ENCODE assay signal across 18 cellular contexts in the genomic region with DNA sequence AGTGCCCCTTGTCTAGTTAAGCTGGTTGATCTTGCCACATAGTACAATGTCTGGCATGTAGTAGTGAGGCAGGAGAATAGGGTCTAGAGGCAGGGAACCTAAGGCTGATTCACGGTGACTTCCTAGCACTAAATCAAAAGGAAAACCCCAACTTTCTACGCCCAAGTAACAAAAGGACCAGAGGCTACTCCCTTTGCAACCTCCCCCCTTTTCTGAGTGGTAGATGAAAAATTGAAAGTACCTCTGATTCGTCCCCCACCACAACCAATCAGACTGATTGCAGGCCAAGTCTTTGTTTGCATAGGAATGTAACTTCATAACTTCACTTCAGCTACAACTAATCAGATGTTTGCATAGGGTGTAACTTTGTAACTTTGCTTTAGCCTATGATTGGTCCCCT.
A peak's percentile ranks its signal among the peaks of the same experiment; 100 is the strongest.
DNase-seq lines count a peak whose midpoint lies in the region; ATAC-seq, FAIRE-seq and TF ChIP-seq lines count a peak whose summit lies in the region.
"Had no signal": no experiment of that assay in that cellular context is flagged by ENCODE, and none has a peak within 500 bp of the region (broad histone marks: within the 10 kb centered on the region; RNA-seq: fewer than 3 reads in every experiment).

No MANE protein-coding gene starts in this region.

- no peak overlapping the region for H3K4me3 ChIP-seq in SK-N-SH (ENCODE audit: low read depth in 2 of 2, low read length in 1 of 2)
- no peak overlapping the region for H3K4me3 ChIP-seq in H1 (ENCODE audit: extremely low read depth in 1 of 4, insufficient read depth in 2 of 4, low read depth in 3 of 4, low read length in 4 of 4)
- H3K4me3 ChIP-seq: BLaER1 treated with 17β-estradiol and CSF1 and Interleukin-3, amounts not matched to agents 10 nM and 100 nM; GM12878; GM23248; HAP-1 had no signal

- no peak for TF ChIP-seq POLR2A in H1 (IDR thresholded peaks at IDR 0.05; ENCODE audit: control extremely low read depth in 1 of 2, low read depth in 2 of 2, low read length in 2 of 2)

- no peaks in the 10 kb centered on the region for H3K27me3 ChIP-seq in SK-N-SH (ENCODE audit: insufficient read depth)
- H3K27me3 ChIP-seq in H1 (replicated peaks in 1 of 4; ENCODE audit: control insufficient read depth in 3 of 4, extremely low read depth in 1 of 4, insufficient read depth in 3 of 4, low read length in 3 of 4): no peaks in the 10 kb centered on the region
- H3K27me3 ChIP-seq: BLaER1 treated with 17β-estradiol and CSF1 and Interleukin-3, amounts not matched to agents 10 nM and 100 nM had no signal

- no peaks in the 10 kb centered on the region for H3K36me3 Mint-ChIP-seq in natural killer cell
- H3K36me3 Mint-ChIP-seq: CD4-positive, CD25-positive, alpha-beta regulatory T cell had no signal

- H2BK20ac ChIP-seq in H1 (ENCODE audit: low read length): no peak overlapping the region

- H3K4me2 ChIP-seq in SK-N-SH (no peak overlapping the region), H1 (ENCODE audit: insufficient read depth in 1 of 2, low read depth in 2 of 2, low read length in 2 of 2) (no peak overlapping the region)
- H3K4me2 ChIP-seq: BLaER1 treated with 17β-estradiol and CSF1 and Interleukin-3, amounts not matched to agents 10 nM and 100 nM had no signal

- H3K9ac ChIP-seq in SK-N-SH (no peak overlapping the region), H1 (replicated peaks in 1 of 4; ENCODE audit: extremely low read depth in 1 of 4, low read depth in 3 of 4, low read length in 3 of 4) (no peak overlapping the region)
- H3K9ac ChIP-seq: BLaER1 treated with 17β-estradiol and CSF1 and Interleukin-3, amounts not matched to agents 10 nM and 100 nM; GM23248 had no signal

- 0 out of 2 replicates have a peak overlapping the region, but pooled peaks have one; percentile 14 for H2AFZ ChIP-seq in SK-N-SH (ENCODE audit: low read depth)
- H2AFZ ChIP-seq in H1 (ENCODE audit: low read length): no peak overlapping the region
- H2AFZ ChIP-seq: GM23248 had no signal

- H3K18ac ChIP-seq in H1 (ENCODE audit: extremely low read depth, low read length): no peak overlapping the region

- H3F3A ChIP-seq in SK-N-SH (replicated peaks; ENCODE audit: insufficient read depth): no peaks in the 10 kb centered on the region

- 93% methylated on average over 3 of the region's 3 CpGs for WGBS in SK-N-SH (ENCODE audit: low lambda C conversion rate)
- WGBS in H1 (ENCODE audit: extremely low coverage in 1 of 2, insufficient coverage in 1 of 2, insufficient read length in 1 of 2, insufficient replicate concordance in 2 of 2, low coverage in 1 of 2, low lambda C conversion rate in 2 of 2, missing lambda C conversion rate in 1 of 2), 2 experiments: 83% methylated on average over 3 of the region's 3 CpGs; no CpG with 5 or more reads in 1 of the 2 experiments

- H4K20me1 ChIP-seq in SK-N-SH (ENCODE audit: insufficient read depth) (no peaks in the 10 kb centered on the region), H1 (replicated peaks in 1 of 2; ENCODE audit: control insufficient read depth in 1 of 2, insufficient read depth in 2 of 2, low read length in 2 of 2) (no peaks in the 10 kb centered on the region)
- H4K20me1 ChIP-seq: BLaER1 treated with 17β-estradiol and CSF1 and Interleukin-3, amounts not matched to agents 10 nM and 100 nM had no signal

- H3K9me3 ChIP-seq in SK-N-SH (no peaks in the 10 kb centered on the region), H1 (ENCODE audit: insufficient read depth in 2 of 2, low read depth in 1 of 2, low read length in 1 of 2) (no peaks in the 10 kb centered on the region)
- H3K9me3 ChIP-seq: BLaER1 treated with 17β-estradiol and CSF1 and Interleukin-3, amounts not matched to agents 10 nM and 100 nM; HAP-1 had no signal

- TF ChIP-seq RAD21 in SK-N-SH (IDR thresholded peaks at IDR 0.05; ENCODE audit: low read length) (no peak), H1 (IDR thresholded peaks at IDR 0.05 in 1 of 2, conservative IDR thresholded peaks at IDR 0.05 in 1 of 2; ENCODE audit: low read depth in 2 of 2, low read length in 2 of 2) (no peak)

- H3K23me2 ChIP-seq in H1 (ENCODE audit: low read depth, low read length): no peaks in the 10 kb centered on the region

- no peak for ATAC-seq in SK-N-SH treated with all-trans-retinoic acid at 6 μM for 48 hours
- no peak for ATAC-seq in GM19035 (IDR thresholded peaks at IDR 0.05; ENCODE audit: unreplicated experiment)
- ATAC-seq in natural killer cell: no peak
- ATAC-seq in HG03460 (IDR thresholded peaks at IDR 0.05; ENCODE audit: unreplicated experiment): no peak
- ATAC-seq: GM12878, HepG2 had no signal

- H3K27me3 Mint-ChIP-seq in natural killer cell (ENCODE audit: low read depth in 2 of 2): peaks cover 0 to 4% of the 10 kb centered on the region in 2 donors

- H3K14ac ChIP-seq in H1 (ENCODE audit: insufficient read length): no peak overlapping the region

- H3K27ac Mint-ChIP-seq in natural killer cell: no peak overlapping the region
- H3K27ac Mint-ChIP-seq: CD4-positive, CD25-positive, alpha-beta regulatory T cell had no signal

- H3K4me1 Mint-ChIP-seq in natural killer cell: no peaks in the 10 kb centered on the region
- H3K4me1 Mint-ChIP-seq: CD4-positive, CD25-positive, alpha-beta regulatory T cell had no signal

- no peak overlapping the region for H3K4ac ChIP-seq in H1 (replicated peaks; ENCODE audit: insufficient read length, low read depth, low read length)

- POLR2A ChIA-PET in SK-N-SH (lab: Yijun Ruan, JAX) (no interaction called here), H1 (lab: Charles Lee; ENCODE audit: partially characterized antibody) (no interaction called here)

- no peak for TF ChIP-seq CTCF in SK-N-SH (IDR thresholded peaks at IDR 0.05)
- no peak for TF ChIP-seq CTCF in H1 (IDR thresholded peaks at IDR 0.05; ENCODE audit: control extremely low read depth in 1 of 3, insufficient read depth in 1 of 3, low read depth in 1 of 3, low read length in 3 of 3)
- no peak for TF ChIP-seq CTCF in natural killer cell (IDR thresholded peaks at IDR 0.05)

- H2BK15ac ChIP-seq in H1 (ENCODE audit: low read length): peak overlapping the region; percentile 14; the same call in 1 of the 2 replicates

- H4K5ac ChIP-seq in H1 (ENCODE audit: insufficient read length, low read depth, low read length): no peak overlapping the region

- no peak overlapping the region for H2BK12ac ChIP-seq in H1 (ENCODE audit: low read depth, low read length)

- TF ChIP-seq EP300 in SK-N-SH (IDR thresholded peaks at IDR 0.05; ENCODE audit: borderline replicate concordance in 1 of 2, low read depth in 1 of 2, low read length in 1 of 2): no peak
- TF ChIP-seq EP300 in H1 (IDR thresholded peaks at IDR 0.05; ENCODE audit: borderline replicate concordance in 1 of 2, low read depth in 2 of 2, low read length in 2 of 2): no peak

- no peak overlapping the region; a peak in 1 of 4 replicates for H3K27ac ChIP-seq in SK-N-SH (ENCODE audit: low read depth in 2 of 2, low read length in 1 of 2)
- no peak overlapping the region for H3K27ac ChIP-seq in H1 (ENCODE audit: low read depth, low read length)
- H3K27ac ChIP-seq: BLaER1 treated with 17β-estradiol and CSF1 and Interleukin-3, amounts not matched to agents 10 nM and 100 nM; GM23248 had no signal

- H3K4me3 Mint-ChIP-seq in natural killer cell: no peak overlapping the region
- H3K4me3 Mint-ChIP-seq: CD4-positive, CD25-positive, alpha-beta regulatory T cell had no signal

- DNase-seq in SK-N-SH: no peak
- peak; percentile 81 for DNase-seq in M059J (ENCODE audit: low read depth)
- DNase-seq in H1 (ENCODE audit: low read depth in 1 of 2, low spot score in 2 of 2): no peak
- DNase-seq in NCI-H187 (lab: John Stamatoyannopoulos, UW): no peak
- DNase-seq in natural killer cell: no peak
- DNase-seq: 8988T; ACHN; CD4-positive, CD25-positive, alpha-beta regulatory T cell; DMS53; GM23248 had no signal

- no peak overlapping the region for H3K56ac ChIP-seq in H1 (replicated peaks; ENCODE audit: insufficient read length, low read depth, low read length)

- H2BK120ac ChIP-seq in H1 (replicated peaks; ENCODE audit: low read depth, low read length): no peak overlapping the region

- H2BK5ac ChIP-seq in H1 (ENCODE audit: low read depth, low read length): no peak overlapping the region

- no peak overlapping the region for H4K91ac ChIP-seq in H1 (replicated peaks; ENCODE audit: insufficient read length, low read length)

- intact Hi-C loops in natural killer cell (cut with micrococcal nuclease): no loop called here

- no peak overlapping the region for H3K23ac ChIP-seq in H1 (ENCODE audit: insufficient read length)

- H3K36me3 ChIP-seq in SK-N-SH (replicated peaks in 1 of 2; ENCODE audit: control insufficient read depth in 1 of 2, insufficient read depth in 2 of 2, low read length in 1 of 2) (no peaks in the 10 kb centered on the region), H1 (ENCODE audit: control insufficient read depth in 2 of 4, insufficient read depth in 4 of 4, low read length in 3 of 4) (no peaks in the 10 kb centered on the region)
- H3K36me3 ChIP-seq: BLaER1 treated with 17β-estradiol and CSF1 and Interleukin-3, amounts not matched to agents 10 nM and 100 nM; HAP-1 had no signal

- no peak overlapping the region for H4K8ac ChIP-seq in H1 (ENCODE audit: extremely low read depth, insufficient read depth, low read length)

- H3K4me1 ChIP-seq in SK-N-SH (ENCODE audit: control insufficient read depth in 1 of 2, insufficient read depth in 2 of 2, low read depth in 1 of 2, low read length in 1 of 2): peaks cover 3 to 8% of the 10 kb centered on the region in 2 experiments; a peak in 2 of 4 replicates
- peaks cover 0 to 7% (median 5%) of the 10 kb centered on the region in 4 experiments; a peak in 3 of 7 replicates for H3K4me1 ChIP-seq in H1 (replicated peaks in 1 of 4; ENCODE audit: control insufficient read depth in 3 of 4, insufficient read depth in 4 of 4, low read length in 3 of 4)

- CTCF ChIA-PET in SK-N-SH (lab: Yijun Ruan, JAX): no interaction called here
- CTCF ChIA-PET in H1 (lab: Charles Lee; ENCODE audit: partially characterized antibody): interaction anchor here (1.1 to 1.7 kb wide), 2 partner anchors 8 to 12 kb away, joined by 3 read pairs; no protein-coding TSS in a partner anchor

- no peaks in the 10 kb centered on the region for H3K79me1 ChIP-seq in H1 (ENCODE audit: low read depth, low read length)

- H3K79me2 ChIP-seq in SK-N-SH (ENCODE audit: insufficient read depth) (no peaks in the 10 kb centered on the region), H1 (ENCODE audit: control insufficient read depth in 1 of 2, insufficient read depth in 2 of 2, low read length in 2 of 2) (no peaks in the 10 kb centered on the region)

- H3K9me3 Mint-ChIP-seq in natural killer cell: peaks cover 0 to 4% of the 10 kb centered on the region in 2 donors

- no peak overlapping the region for H2AK5ac ChIP-seq in H1 (ENCODE audit: low read depth, low read length)

- FAIRE-seq in H1 (lab: Jason Lieb, UNC): no peak
- FAIRE-seq: GM12878, GM18507, HepG2 had no signal

- no peaks in the 10 kb centered on the region for H3K9me2 ChIP-seq in SK-N-SH

TF ChIP-seq in SK-N-SH, 30 proteins besides CTCF, POLR2A, EP300 and RAD21 (continues in another document):
- TF ChIP-seq EZH2phosphoT487 (IDR thresholded peaks at IDR 0.05; ENCODE audit: borderline replicate concordance, low read depth): no peak

TF ChIP-seq in H1, 55 proteins besides CTCF, POLR2A, EP300 and RAD21:
- TF ChIP-seq JUN (IDR thresholded peaks at IDR 0.05; ENCODE audit: low read depth, low read length): no peak
